ENCODE assay signal across 1 cellular context in genomic region chr15:31228980-31229826, GRCh38.
TF ChIP-seq lines count a peak whose summit lies in the region.

No MANE protein-coding gene starts in this region.

TF ChIP-seq in HepG2, 621 proteins besides CTCF, POLR2A, EP300 and RAD21 (continued from another document):
- peak; percentile 31; the same call in 1 of the 2 replicates for TF ChIP-seq POLR2AphosphoS5 (IDR thresholded peaks at IDR 0.05; ENCODE audit: low read depth, low read length)
